26 cellular contexts compared by ENCODE assay signal in the genomic region with DNA sequence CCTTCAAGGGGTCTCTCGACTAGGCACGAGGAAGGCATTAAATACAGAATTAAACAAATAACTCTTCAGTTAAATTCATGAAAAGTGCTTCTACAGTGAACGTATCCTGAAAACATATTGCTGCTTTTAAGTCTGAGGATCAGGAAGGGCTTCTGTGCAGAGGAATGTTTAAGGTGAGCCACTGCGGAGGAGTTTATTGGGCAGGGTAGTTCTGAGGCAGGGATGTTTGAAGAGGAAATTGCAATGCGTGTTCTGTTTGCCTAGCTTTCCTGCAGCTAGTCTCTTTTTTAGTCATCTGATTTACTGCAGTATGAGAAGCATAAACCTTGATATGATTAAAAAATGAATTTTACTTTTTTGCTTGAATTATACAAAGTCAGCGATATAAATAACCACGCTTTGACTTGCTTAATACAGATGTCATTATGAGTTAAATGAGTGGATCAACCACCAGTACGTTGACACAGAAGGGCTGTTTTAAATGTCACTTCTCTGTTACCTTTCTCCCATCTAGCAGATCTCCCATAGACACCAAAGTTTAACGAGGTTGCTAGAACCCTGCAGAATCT.
DNase-seq lines count a peak whose midpoint lies in the region; ATAC-seq, FAIRE-seq and TF ChIP-seq lines count a peak whose summit lies in the region.
"Had no signal": no experiment of that assay in that cellular context is flagged by ENCODE, and none has a peak within 500 bp of the region (broad histone marks: within the 10 kb centered on the region; RNA-seq: fewer than 3 reads in every experiment).

No MANE protein-coding gene starts in this region.

- DNase-seq in HepG2 (ENCODE audit: low spot score) = no peak
- no peak for DNase-seq in right lobe of liver
- DNase-seq in WTC11 (ENCODE audit: low spot score) = no peak
- DNase-seq in putamen (ENCODE audit: low spot score) = peak; percentile 25
- DNase-seq in GM10248 (ENCODE audit: extremely low spot score) = no peak
- no peak for DNase-seq in NCI-H345 (lab: John Stamatoyannopoulos, UW)
- DNase-seq: BE2C; C1 segment of cervical spinal cord; CD4-positive, CD25-positive, alpha-beta regulatory T cell; CD8-positive, alpha-beta memory T cell; COR-L47; DMS 273 treated with DMSO at 0.1 percent for 48 hours; DMS53; DND-41; EL; GOT3; H7; HFFc6 had no signal

- ATAC-seq in HepG2 (no peak), right lobe of liver (no peak), WTC11 (peak; percentile 71), HG03135 (IDR thresholded peaks at IDR 0.05; ENCODE audit: unreplicated experiment) (no peak)
- ATAC-seq: HCT116 had no signal

- TF ChIP-seq EP300 in HepG2 (IDR thresholded peaks at IDR 0.05; ENCODE audit: low read depth in 2 of 2, low read length in 2 of 2) = no peak
- TF ChIP-seq EP300 in HepG2 (CRISPR knock-in tag; IDR thresholded peaks at IDR 0.05; ENCODE audit: borderline replicate concordance) = no peak

- intact Hi-C loops in HepG2 (cut with micrococcal nuclease; ENCODE audit: unreplicated experiment) = no loop called here
- intact Hi-C loops in right lobe of liver (cut with DNase I) = no loop called here

- no peak overlapping the region for H2AFZ ChIP-seq in HepG2 (ENCODE audit: low read length)

- H3K27me3 Mint-ChIP-seq in WTC11 (ENCODE audit: low read depth) = no peaks in the 10 kb centered on the region
- H3K27me3 Mint-ChIP-seq: CD4-positive, CD25-positive, alpha-beta regulatory T cell; CD8-positive, alpha-beta memory T cell; IgD-negative memory B cell had no signal

- TF ChIP-seq CTCF in HepG2 (CRISPR knock-in tag; IDR thresholded peaks at IDR 0.05) (no peak), right lobe of liver (IDR thresholded peaks at IDR 0.05) (no peak), WTC11 (IDR thresholded peaks at IDR 0.05) (no peak), GM10248 (IDR thresholded peaks at IDR 0.05; ENCODE audit: control extremely low read depth, extremely low read depth, low read depth, missing control alignments) (no peak)

- 25% methylated on average over 9 of the region's 9 CpGs for WGBS in HepG2 (ENCODE audit: low lambda C conversion rate)
- 54% methylated on average over 9 of the region's 9 CpGs for WGBS in right lobe of liver (ENCODE audit: insufficient coverage, low coverage, low lambda C conversion rate, missing lambda C conversion rate)

- no peak for TF ChIP-seq POLR2A in HepG2 (IDR thresholded peaks at IDR 0.05; ENCODE audit: insufficient read depth in 1 of 2, low read depth in 2 of 2, low read length in 2 of 2)
- no peak for TF ChIP-seq POLR2A in right lobe of liver (IDR thresholded peaks at IDR 0.05)

- no peak overlapping the region for H3K9ac ChIP-seq in HepG2 (ENCODE audit: insufficient read depth, low read depth, low read length)

- no peaks in the 10 kb centered on the region for H3K79me2 ChIP-seq in HepG2 (ENCODE audit: insufficient read depth, low read length)

- peaks cover 14% of the 10 kb centered on the region for H3K4me1 Mint-ChIP-seq in WTC11
- H3K4me1 Mint-ChIP-seq: CD4-positive, CD25-positive, alpha-beta regulatory T cell; CD8-positive, alpha-beta memory T cell; IgD-negative memory B cell had no signal

- no peak overlapping the region for H3K4me3 ChIP-seq in HepG2 (replicated peaks in 1 of 3; ENCODE audit: insufficient read depth in 1 of 3, low read depth in 2 of 3, low read length in 3 of 3)
- no peak overlapping the region for H3K4me3 ChIP-seq in right lobe of liver

- no peak for FAIRE-seq in HepG2 (lab: Jason Lieb, UNC)
- FAIRE-seq in islet of Langerhans (lab: Jason Lieb, UNC) = peak; percentile 56
- FAIRE-seq: GM12892, GM18507, HTR-8/SVneo had no signal

- CTCF ChIA-PET in HepG2 (lab: Yijun Ruan, JAX; ENCODE audit: low intra/inter-chr PET ratio, low total read pairs) (no interaction called here), WTC11 (lab: Charles Lee) (no interaction called here), GM10248 (lab: Yijun Ruan, JAX) (no interaction called here)

- no peak overlapping the region for H3K27ac Mint-ChIP-seq in WTC11
- H3K27ac Mint-ChIP-seq: CD4-positive, CD25-positive, alpha-beta regulatory T cell; CD8-positive, alpha-beta memory T cell; HFFc6; IgD-negative memory B cell had no signal

- H3K27me3 ChIP-seq in HepG2 (ENCODE audit: control insufficient read depth in 1 of 2, insufficient read depth in 2 of 2, low read length in 2 of 2) (no peaks in the 10 kb centered on the region), right lobe of liver (no peaks in the 10 kb centered on the region)
- H3K27me3 ChIP-seq: BE2C had no signal

- H3K36me3 Mint-ChIP-seq in WTC11 = no peaks in the 10 kb centered on the region
- H3K36me3 Mint-ChIP-seq: CD4-positive, CD25-positive, alpha-beta regulatory T cell; CD8-positive, alpha-beta memory T cell; IgD-negative memory B cell had no signal

- no peak overlapping the region for H3K4me3 Mint-ChIP-seq in WTC11
- H3K4me3 Mint-ChIP-seq: CD4-positive, CD25-positive, alpha-beta regulatory T cell; CD8-positive, alpha-beta memory T cell; HFFc6; IgD-negative memory B cell had no signal

- no peaks in the 10 kb centered on the region for H3K9me3 ChIP-seq in HepG2 (ENCODE audit: low read length)
- H3K9me3 ChIP-seq in right lobe of liver = no peaks in the 10 kb centered on the region
- H3K9me3 ChIP-seq: BE2C had no signal

- no TSS peak for BruUV-seq in HepG2 (replicated peaks; lab: Mats Ljungman, UMichigan)

- no peak overlapping the region for H3K4me2 ChIP-seq in HepG2 (ENCODE audit: low read depth, low read length)

- in situ Hi-C loops in HepG2 (cut with HindIII; ENCODE audit: extremely low pct_ligation_motif_present, low pct_unique_long_range_greater_than_20kb) = no loop called here

- H4K20me1 ChIP-seq in HepG2 (ENCODE audit: insufficient read depth, low read length) = no peaks in the 10 kb centered on the region

- H3K27ac ChIP-seq in HepG2 (ENCODE audit: extremely low read length, insufficient read depth, low read length) = no peak overlapping the region
- no peak overlapping the region for H3K27ac ChIP-seq in right lobe of liver
- H3K27ac ChIP-seq: 22Rv1 had no signal

- H3K9me3 Mint-ChIP-seq in WTC11 = no peaks in the 10 kb centered on the region
- H3K9me3 Mint-ChIP-seq: HFFc6 had no signal

- POLR2A ChIA-PET in HepG2 (lab: Yijun Ruan, JAX) (no interaction called here), WTC11 (lab: Charles Lee) (no interaction called here), GM10248 (lab: Yijun Ruan, JAX) (no interaction called here)

- H3K4me1 ChIP-seq in HepG2 (ENCODE audit: insufficient read depth, low read length) (no peaks in the 10 kb centered on the region), right lobe of liver (no peaks in the 10 kb centered on the region)
- H3K4me1 ChIP-seq: BE2C had no signal

- TF ChIP-seq RAD21 in HepG2 (CRISPR knock-in tag; IDR thresholded peaks at IDR 0.05) = no peak

- H3K36me3 ChIP-seq in HepG2 (replicated peaks in 1 of 2; ENCODE audit: control insufficient read depth in 1 of 2, insufficient read depth in 2 of 2, low read length in 2 of 2) (no peaks in the 10 kb centered on the region), right lobe of liver (no peaks in the 10 kb centered on the region)
- H3K36me3 ChIP-seq: BE2C had no signal

TF ChIP-seq in HepG2, 621 proteins besides CTCF, POLR2A, EP300 and RAD21:
- TF ChIP-seq MAFF (IDR thresholded peaks at IDR 0.05; ENCODE audit: low read depth, low read length) (peak; percentile 54; the same call in 1 of the 2 replicates), MAFK (conservative IDR thresholded peaks at IDR 0.05 in 1 of 2, IDR thresholded peaks at IDR 0.05 in 1 of 2; ENCODE audit: low read length in 2 of 2) (peak; percentile 37 to 67; a peak in 3 of 4 replicates), HNF4A (CRISPR knock-in tag; IDR thresholded peaks at IDR 0.05) (no peak)

TF ChIP-seq in WTC11, 78 proteins besides CTCF, POLR2A, EP300 and RAD21:
- TF ChIP-seq, protein P1, sequence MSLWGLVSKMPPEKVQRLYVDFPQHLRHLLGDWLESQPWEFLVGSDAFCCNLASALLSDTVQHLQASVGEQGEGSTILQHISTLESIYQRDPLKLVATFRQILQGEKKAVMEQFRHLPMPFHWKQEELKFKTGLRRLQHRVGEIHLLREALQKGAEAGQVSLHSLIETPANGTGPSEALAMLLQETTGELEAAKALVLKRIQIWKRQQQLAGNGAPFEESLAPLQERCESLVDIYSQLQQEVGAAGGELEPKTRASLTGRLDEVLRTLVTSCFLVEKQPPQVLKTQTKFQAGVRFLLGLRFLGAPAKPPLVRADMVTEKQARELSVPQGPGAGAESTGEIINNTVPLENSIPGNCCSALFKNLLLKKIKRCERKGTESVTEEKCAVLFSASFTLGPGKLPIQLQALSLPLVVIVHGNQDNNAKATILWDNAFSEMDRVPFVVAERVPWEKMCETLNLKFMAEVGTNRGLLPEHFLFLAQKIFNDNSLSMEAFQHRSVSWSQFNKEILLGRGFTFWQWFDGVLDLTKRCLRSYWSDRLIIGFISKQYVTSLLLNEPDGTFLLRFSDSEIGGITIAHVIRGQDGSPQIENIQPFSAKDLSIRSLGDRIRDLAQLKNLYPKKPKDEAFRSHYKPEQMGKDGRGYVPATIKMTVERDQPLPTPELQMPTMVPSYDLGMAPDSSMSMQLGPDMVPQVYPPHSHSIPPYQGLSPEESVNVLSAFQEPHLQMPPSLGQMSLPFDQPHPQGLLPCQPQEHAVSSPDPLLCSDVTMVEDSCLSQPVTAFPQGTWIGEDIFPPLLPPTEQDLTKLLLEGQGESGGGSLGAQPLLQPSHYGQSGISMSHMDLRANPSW (CRISPR knock-in tag; conservative IDR thresholded peaks at IDR 0.05; ENCODE audit: low read depth) = no peak
- TF ChIP-seq, protein P2, sequence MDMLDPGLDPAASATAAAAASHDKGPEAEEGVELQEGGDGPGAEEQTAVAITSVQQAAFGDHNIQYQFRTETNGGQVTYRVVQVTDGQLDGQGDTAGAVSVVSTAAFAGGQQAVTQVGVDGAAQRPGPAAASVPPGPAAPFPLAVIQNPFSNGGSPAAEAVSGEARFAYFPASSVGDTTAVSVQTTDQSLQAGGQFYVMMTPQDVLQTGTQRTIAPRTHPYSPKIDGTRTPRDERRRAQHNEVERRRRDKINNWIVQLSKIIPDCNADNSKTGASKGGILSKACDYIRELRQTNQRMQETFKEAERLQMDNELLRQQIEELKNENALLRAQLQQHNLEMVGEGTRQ (CRISPR knock-in tag; IDR thresholded peaks at IDR 0.05) = no peak
TF ChIP-seq in WTC11: peak in this region for 0.
